Comparison of ENCODE assay signal across 1 cellular context in genomic region chr1:116412480-116412798, GRCh38.
TF ChIP-seq lines count a peak whose summit lies in the region.

No MANE protein-coding gene starts in this region.

TF ChIP-seq in HepG2, 621 proteins besides CTCF, POLR2A, EP300 and RAD21 (continues in another document):
- no peak for TF ChIP-seq ZNF33B (CRISPR knock-in tag; IDR thresholded peaks at IDR 0.05)
- TF ChIP-seq ZBTB3 (CRISPR knock-in tag; IDR thresholded peaks at IDR 0.05; ENCODE audit: borderline replicate concordance, low read depth) = no peak
- TF ChIP-seq THAP11 (CRISPR knock-in tag; IDR thresholded peaks at IDR 0.05) = no peak; the same call in 1 of the 2 replicates
- TF ChIP-seq ZNF788 (CRISPR knock-in tag; IDR thresholded peaks at IDR 0.05; ENCODE audit: borderline replicate concordance) = no peak
- no peak for TF ChIP-seq DR1 (CRISPR knock-in tag; IDR thresholded peaks at IDR 0.05)
- TF ChIP-seq HNRNPLL (IDR thresholded peaks at IDR 0.05; ENCODE audit: low read depth, low read length, poor library complexity, severe bottlenecking) = no peak
- TF ChIP-seq ZNF780A (CRISPR knock-in tag; IDR thresholded peaks at IDR 0.05) = no peak
- no peak for TF ChIP-seq CENPBD1 (CRISPR knock-in tag; IDR thresholded peaks at IDR 0.05; ENCODE audit: borderline replicate concordance, low read depth)
- TF ChIP-seq ZNF558 (CRISPR knock-in tag; IDR thresholded peaks at IDR 0.05; ENCODE audit: borderline replicate concordance) = no peak
- no peak for TF ChIP-seq PREB (CRISPR knock-in tag; IDR thresholded peaks at IDR 0.05)
- TF ChIP-seq HOXA7 (CRISPR knock-in tag; IDR thresholded peaks at IDR 0.05) = no peak
- TF ChIP-seq TCF7L2 (IDR thresholded peaks at IDR 0.05; ENCODE audit: low read depth, low read length) = 0 out of 2 replicates have a peak, but pooled peaks have one; percentile 44
- TF ChIP-seq RELA (CRISPR knock-in tag; IDR thresholded peaks at IDR 0.05) = no peak
- no peak for TF ChIP-seq FOXM1 (CRISPR knock-in tag; IDR thresholded peaks at IDR 0.05)
- TF ChIP-seq CSRNP2 (CRISPR knock-in tag; conservative IDR thresholded peaks at IDR 0.05; ENCODE audit: low read depth) = no peak
- no peak for TF ChIP-seq ZKSCAN1 (IDR thresholded peaks at IDR 0.05; ENCODE audit: low read length)
- no peak for TF ChIP-seq SNAPC4 (CRISPR knock-in tag; IDR thresholded peaks at IDR 0.05)
- TF ChIP-seq AGO2 (optimal IDR thresholded peaks at IDR 0.05; ENCODE audit: low read depth, low read length) = no peak
- no peak for TF ChIP-seq SALL1 (CRISPR knock-in tag; IDR thresholded peaks at IDR 0.05)
- TF ChIP-seq POLR2AphosphoS2 (IDR thresholded peaks at IDR 0.05; ENCODE audit: low read depth, low read length) = no peak
- TF ChIP-seq HIC2 (CRISPR knock-in tag; IDR thresholded peaks at IDR 0.05; ENCODE audit: low read depth) = no peak
- TF ChIP-seq POLR2AphosphoS5 (IDR thresholded peaks at IDR 0.05; ENCODE audit: low read depth, low read length) = peak; percentile 22; the same call in 1 of the 2 replicates
- TF ChIP-seq RFXAP (CRISPR knock-in tag; IDR thresholded peaks at IDR 0.05; ENCODE audit: borderline replicate concordance) = no peak
- no peak for TF ChIP-seq ZBED4 (CRISPR knock-in tag; IDR thresholded peaks at IDR 0.05; ENCODE audit: borderline replicate concordance)
- TF ChIP-seq ZSCAN29 (CRISPR knock-in tag; conservative IDR thresholded peaks at IDR 0.05) = no peak
- TF ChIP-seq FOXK2 (IDR thresholded peaks at IDR 0.05) = no peak
- TF ChIP-seq BRCA1 (CRISPR knock-in tag; IDR thresholded peaks at IDR 0.05) = no peak
- peak; percentile 21 for TF ChIP-seq ASH2L (IDR thresholded peaks at IDR 0.05; ENCODE audit: insufficient read length, low read depth, low read length)
- TF ChIP-seq ZNF503 (CRISPR knock-in tag; IDR thresholded peaks at IDR 0.05) = no peak
- TF ChIP-seq FUBP1 (CRISPR knock-in tag; IDR thresholded peaks at IDR 0.05; ENCODE audit: borderline replicate concordance) = no peak
- TF ChIP-seq ZNF563 (CRISPR knock-in tag; IDR thresholded peaks at IDR 0.05) = no peak
- no peak for TF ChIP-seq RBM22 (optimal IDR thresholded peaks at IDR 0.05; ENCODE audit: low read length)
- no peak for TF ChIP-seq ZFP1 (CRISPR knock-in tag; IDR thresholded peaks at IDR 0.05)
- TF ChIP-seq NFIC (IDR thresholded peaks at IDR 0.05; ENCODE audit: low read length) = 0 out of 2 replicates have a peak, but pooled peaks have one; percentile 8
- no peak for TF ChIP-seq ZBTB42 (CRISPR knock-in tag; IDR thresholded peaks at IDR 0.05)
- no peak for TF ChIP-seq ZNF160 (CRISPR knock-in tag; IDR thresholded peaks at IDR 0.05)
- TF ChIP-seq SRF (IDR thresholded peaks at IDR 0.05; ENCODE audit: low read depth, low read length) = no peak
- no peak for TF ChIP-seq FOXP4 (CRISPR knock-in tag; IDR thresholded peaks at IDR 0.05)
- TF ChIP-seq SIN3B (IDR thresholded peaks at IDR 0.05; ENCODE audit: low read length) = no peak
- TF ChIP-seq SNAPC2 (CRISPR knock-in tag; IDR thresholded peaks at IDR 0.05) = 0 out of 2 replicates have a peak, but pooled peaks have one; percentile 26
- no peak for TF ChIP-seq MZF1 (CRISPR knock-in tag; IDR thresholded peaks at IDR 0.05; ENCODE audit: borderline replicate concordance)
